8 cellular contexts compared by ENCODE assay signal in genomic region chr17:7218166-7218565, GRCh38. TPM values are rescaled to one million over a fixed set of nuclear protein-coding genes. Genes with fewer than 3 reads are reported as not detected.
DNase-seq lines count a peak whose midpoint lies in the region; ATAC-seq and TF ChIP-seq lines count a peak whose summit lies in the region.
"Had no signal": no experiment of that assay in that cellular context is flagged by ENCODE, and none has a peak within 500 bp of the region (broad histone marks: within the 10 kb centered on the region; RNA-seq: fewer than 3 reads in every experiment).

No MANE protein-coding gene starts in this region.

- no peaks in the 10 kb centered on the region for H3K9me3 Mint-ChIP-seq in HFFc6
- no peaks in the 10 kb centered on the region for H3K9me3 Mint-ChIP-seq in activated T-helper 1 cell treated with anti-CD3 and anti-CD28 coated beads, Interleukin-12 subunit alpha, Interleukin-12 subunit beta, Interleukin-2, Interleukin-4 antibody, amounts not matched to agents 30 ng/mL and 10 ng/mL and 1 ng/mL, durations not matched to agents 14 hours and 24 hours and 36 hours
- no peaks in the 10 kb centered on the region for H3K9me3 Mint-ChIP-seq in stimulated activated effector memory CD8-positive, alpha-beta T cell treated with anti-CD3 and anti-CD28 coated beads, Interleukin-12 subunit alpha, Interleukin-12 subunit beta, amount 100 ng/mL, for 72 hours

- peak overlapping the region; percentile 78 to 97 for H3K27ac ChIP-seq in right atrium auricular region

- H3K4me1 Mint-ChIP-seq in HFFc6 (ENCODE audit: low read depth), result peaks cover 83% of the 10 kb centered on the region
- H3K4me1 Mint-ChIP-seq in activated T-helper 1 cell treated with anti-CD3 and anti-CD28 coated beads, Interleukin-12 subunit alpha, Interleukin-12 subunit beta, Interleukin-2, Interleukin-4 antibody, amounts not matched to agents 30 ng/mL and 10 ng/mL and 1 ng/mL, durations not matched to agents 14 hours and 24 hours and 36 hours (ENCODE audit: low read depth), result peaks cover 72% of the 10 kb centered on the region
- H3K4me1 Mint-ChIP-seq in stimulated activated effector memory CD8-positive, alpha-beta T cell treated with anti-CD3 and anti-CD28 coated beads, Interleukin-12 subunit alpha, Interleukin-12 subunit beta, amount 100 ng/mL, for 72 hours, result peaks cover 70% of the 10 kb centered on the region

- no peaks in the 10 kb centered on the region for H3K9me3 ChIP-seq in right atrium auricular region

- intact Hi-C loops in activated T-helper 1 cell treated with anti-CD3 and anti-CD28 coated beads, Interleukin-12 subunit alpha, Interleukin-12 subunit beta, Interleukin-2, Interleukin-4 antibody, amounts not matched to agents 30 ng/mL and 10 ng/mL and 1 ng/mL, durations not matched to agents 14 hours and 24 hours and 36 hours (cut with micrococcal nuclease), result loop anchor here (2.0 to 10.0 kb wide), 2 partner anchors 13 to 1807 kb away; partner anchors contain the start of gene NTN1

- DNase-seq in HFFc6 (no peak), right atrium auricular region (ENCODE audit: low spot score) (no peak), C1 segment of cervical spinal cord (lab: John Stamatoyannopoulos, UW) (no peak)
- no peak for DNase-seq in activated T-helper 1 cell treated with anti-CD3 and anti-CD28 coated beads, Interleukin-12 subunit alpha, Interleukin-12 subunit beta, Interleukin-2, Interleukin-4 antibody, amounts not matched to agents 30 ng/mL and 10 ng/mL and 1 ng/mL, durations not matched to agents 14 hours and 24 hours and 36 hours (ENCODE audit: low spot score)
- no peak for DNase-seq in stimulated activated effector memory CD8-positive, alpha-beta T cell treated with anti-CD3 and anti-CD28 coated beads, Interleukin-12 subunit alpha, Interleukin-12 subunit beta, amount 100 ng/mL, for 72 hours (ENCODE audit: low spot score in 2 of 2)
- DNase-seq: NCI-H446 treated with DMSO at 0.1 percent for 48 hours had no signal

- no peak for ATAC-seq in stimulated activated effector memory CD8-positive, alpha-beta T cell treated with anti-CD3 and anti-CD28 coated beads, Interleukin-12 subunit alpha, Interleukin-12 subunit beta, amount 100 ng/mL, for 72 hours
- ATAC-seq in HG02763 (IDR thresholded peaks at IDR 0.05; ENCODE audit: unreplicated experiment) (no peak), GM19467 (IDR thresholded peaks at IDR 0.05; ENCODE audit: unreplicated experiment) (no peak)

- peak overlapping the region; percentile 92 for H3K27ac Mint-ChIP-seq in HFFc6
- peak overlapping the region; percentile 75 for H3K27ac Mint-ChIP-seq in activated T-helper 1 cell treated with anti-CD3 and anti-CD28 coated beads, Interleukin-12 subunit alpha, Interleukin-12 subunit beta, Interleukin-2, Interleukin-4 antibody, amounts not matched to agents 30 ng/mL and 10 ng/mL and 1 ng/mL, durations not matched to agents 14 hours and 24 hours and 36 hours
- H3K27ac Mint-ChIP-seq in stimulated activated effector memory CD8-positive, alpha-beta T cell treated with anti-CD3 and anti-CD28 coated beads, Interleukin-12 subunit alpha, Interleukin-12 subunit beta, amount 100 ng/mL, for 72 hours, result peak overlapping the region; percentile 98

- H3K4me3 Mint-ChIP-seq in HFFc6, result peak overlapping the region; percentile 88
- H3K4me3 Mint-ChIP-seq in activated T-helper 1 cell treated with anti-CD3 and anti-CD28 coated beads, Interleukin-12 subunit alpha, Interleukin-12 subunit beta, Interleukin-2, Interleukin-4 antibody, amounts not matched to agents 30 ng/mL and 10 ng/mL and 1 ng/mL, durations not matched to agents 14 hours and 24 hours and 36 hours, result peak overlapping the region; percentile 76
- peak overlapping the region; percentile 95 for H3K4me3 Mint-ChIP-seq in stimulated activated effector memory CD8-positive, alpha-beta T cell treated with anti-CD3 and anti-CD28 coated beads, Interleukin-12 subunit alpha, Interleukin-12 subunit beta, amount 100 ng/mL, for 72 hours

- no peak for TF ChIP-seq CTCF in HFFc6 (IDR thresholded peaks at IDR 0.05)
- no peak for TF ChIP-seq CTCF in right atrium auricular region (IDR thresholded peaks at IDR 0.05)

- H3K36me3 ChIP-seq in right atrium auricular region, result peaks cover 23% of the 10 kb centered on the region

- H3K4me1 ChIP-seq in right atrium auricular region, result peaks cover 0 to 83% of the 10 kb centered on the region in 2 donors

- H3K36me3 Mint-ChIP-seq in HFFc6 (ENCODE audit: low read depth), result peaks cover 22% of the 10 kb centered on the region
- H3K36me3 Mint-ChIP-seq in activated T-helper 1 cell treated with anti-CD3 and anti-CD28 coated beads, Interleukin-12 subunit alpha, Interleukin-12 subunit beta, Interleukin-2, Interleukin-4 antibody, amounts not matched to agents 30 ng/mL and 10 ng/mL and 1 ng/mL, durations not matched to agents 14 hours and 24 hours and 36 hours (ENCODE audit: low read depth), result peaks cover 8% of the 10 kb centered on the region
- peaks cover 65% of the 10 kb centered on the region for H3K36me3 Mint-ChIP-seq in stimulated activated effector memory CD8-positive, alpha-beta T cell treated with anti-CD3 and anti-CD28 coated beads, Interleukin-12 subunit alpha, Interleukin-12 subunit beta, amount 100 ng/mL, for 72 hours

- H3K4me3 ChIP-seq in right atrium auricular region, result peak overlapping the region; percentile 47 to 60

- H3K27me3 Mint-ChIP-seq in HFFc6 (ENCODE audit: insufficient read depth), result peaks cover 33% of the 10 kb centered on the region
- H3K27me3 Mint-ChIP-seq in activated T-helper 1 cell treated with anti-CD3 and anti-CD28 coated beads, Interleukin-12 subunit alpha, Interleukin-12 subunit beta, Interleukin-2, Interleukin-4 antibody, amounts not matched to agents 30 ng/mL and 10 ng/mL and 1 ng/mL, durations not matched to agents 14 hours and 24 hours and 36 hours (ENCODE audit: insufficient read depth), result peaks cover 3% of the 10 kb centered on the region

- no peaks in the 10 kb centered on the region for H3K27me3 ChIP-seq in right atrium auricular region

RNA-seq across cellular contexts. Expression of gene DLG4, which starts 1.5 kb away (rescaled TPM):
- 10 to 100 TPM; 27.8 to 34.3 (median 28.1) TPM for total RNA-seq in HFFc6 (2021; fragmentation: NEBNext Ultra II Directional; extraction: Animal tissue kit (Norgen Biotek cat#: 25700))
- total RNA-seq in activated T-helper 1 cell treated with anti-CD3 and anti-CD28 coated beads, Interleukin-12 subunit alpha, Interleukin-12 subunit beta, Interleukin-2, Interleukin-4 antibody, amounts not matched to agents 30 ng/mL and 10 ng/mL and 1 ng/mL, durations not matched to agents 14 hours and 24 hours and 36 hours, result 15.3 and 15.5 TPM in 2 replicates
- 10 to 100 TPM; 15.1 to 33.4 TPM for total RNA-seq in right atrium auricular region

RNA-seq across cellular contexts. Expression of gene ACADVL, which starts 1.6 kb away (rescaled TPM):
- total RNA-seq in HFFc6 (2021; fragmentation: NEBNext Ultra II Directional; extraction: Animal tissue kit (Norgen Biotek cat#: 25700)), result 100 to 1,000 TPM; 378 to 463 (median 405) TPM
- 287 and 294 TPM in 2 replicates for total RNA-seq in activated T-helper 1 cell treated with anti-CD3 and anti-CD28 coated beads, Interleukin-12 subunit alpha, Interleukin-12 subunit beta, Interleukin-2, Interleukin-4 antibody, amounts not matched to agents 30 ng/mL and 10 ng/mL and 1 ng/mL, durations not matched to agents 14 hours and 24 hours and 36 hours
- 100 to 1,000 TPM; 695 to 758 TPM for total RNA-seq in right atrium auricular region

RNA-seq across cellular contexts. Expression of gene DVL2, which starts 16.2 kb away (rescaled TPM):
- 10 to 100 TPM; 24.9 to 29.1 (median 27.0) TPM for total RNA-seq in HFFc6 (2021; fragmentation: NEBNext Ultra II Directional; extraction: Animal tissue kit (Norgen Biotek cat#: 25700))
- 70.0 and 73.5 TPM in 2 replicates for total RNA-seq in activated T-helper 1 cell treated with anti-CD3 and anti-CD28 coated beads, Interleukin-12 subunit alpha, Interleukin-12 subunit beta, Interleukin-2, Interleukin-4 antibody, amounts not matched to agents 30 ng/mL and 10 ng/mL and 1 ng/mL, durations not matched to agents 14 hours and 24 hours and 36 hours
- 10 to 100 TPM; 18.1 to 19.9 TPM for total RNA-seq in right atrium auricular region

RNA-seq across cellular contexts. Expression of gene PHF23, which starts 21.1 kb away (rescaled TPM):
- 10 to 100 TPM; 57.0 to 75.0 (median 68.2) TPM for total RNA-seq in HFFc6 (2021; fragmentation: NEBNext Ultra II Directional; extraction: Animal tissue kit (Norgen Biotek cat#: 25700))
- total RNA-seq in activated T-helper 1 cell treated with anti-CD3 and anti-CD28 coated beads, Interleukin-12 subunit alpha, Interleukin-12 subunit beta, Interleukin-2, Interleukin-4 antibody, amounts not matched to agents 30 ng/mL and 10 ng/mL and 1 ng/mL, durations not matched to agents 14 hours and 24 hours and 36 hours, result 52.5 and 55.4 TPM in 2 replicates
- total RNA-seq in right atrium auricular region, result 10 to 100 TPM in 1 of 2 donors, 1 to 10 TPM in 1; 10.0 to 22.4 TPM

RNA-seq across cellular contexts. Expression of gene GABARAP, which starts 24.1 kb away (rescaled TPM):
- 100 to 1,000 TPM; 399 to 470 (median 426) TPM for total RNA-seq in HFFc6 (2021; fragmentation: NEBNext Ultra II Directional; extraction: Animal tissue kit (Norgen Biotek cat#: 25700))
- 146 and 148 TPM in 2 replicates for total RNA-seq in activated T-helper 1 cell treated with anti-CD3 and anti-CD28 coated beads, Interleukin-12 subunit alpha, Interleukin-12 subunit beta, Interleukin-2, Interleukin-4 antibody, amounts not matched to agents 30 ng/mL and 10 ng/mL and 1 ng/mL, durations not matched to agents 14 hours and 24 hours and 36 hours
- total RNA-seq in right atrium auricular region, result 100 to 1,000 TPM; 226 to 469 TPM
